Comparison of ENCODE assay signal across 9 cellular contexts in the genomic region with DNA sequence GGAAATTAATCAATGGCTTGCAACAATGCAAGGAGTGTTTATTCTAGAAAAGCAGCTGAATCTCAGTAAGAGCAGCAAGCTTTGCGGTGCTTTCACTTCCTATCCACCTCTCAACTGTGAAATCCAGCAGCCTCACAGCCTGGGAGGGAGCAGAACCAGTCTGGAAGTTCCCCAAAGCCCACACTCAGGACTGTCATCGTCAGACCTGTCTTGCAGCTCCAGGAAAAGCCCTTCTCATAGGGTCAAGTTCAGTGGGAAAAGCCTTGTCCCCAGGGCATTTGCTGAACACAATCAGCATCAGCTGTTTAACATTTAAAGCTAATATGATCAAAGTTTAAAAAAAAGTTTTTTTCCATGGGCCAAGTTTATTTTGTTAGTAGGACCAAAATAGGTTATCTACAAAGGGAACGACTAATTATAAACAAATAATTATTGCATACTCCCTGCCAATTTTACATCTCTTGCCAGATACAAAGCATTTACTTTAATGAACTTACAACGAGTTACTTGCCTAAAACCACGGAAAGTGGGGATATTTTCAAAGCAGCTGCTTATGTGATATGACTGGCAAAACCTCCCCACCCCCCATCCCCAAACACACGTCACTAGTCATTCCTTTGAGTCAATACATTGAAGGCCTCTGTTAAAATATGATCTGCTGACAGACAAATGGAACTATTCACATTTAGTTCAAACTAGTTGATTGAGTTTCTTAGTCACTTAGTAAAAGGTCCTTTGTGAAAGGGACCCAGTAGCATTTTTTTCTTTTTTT. TPM values are rescaled to one million over a fixed set of nuclear protein-coding genes. Genes with fewer than 3 reads are reported as not detected.
DNase-seq lines count a peak whose midpoint lies in the region; ATAC-seq and TF ChIP-seq lines count a peak whose summit lies in the region.
"Had no signal": no experiment of that assay in that cellular context is flagged by ENCODE, and none has a peak within 500 bp of the region (broad histone marks: within the 10 kb centered on the region; RNA-seq: fewer than 3 reads in every experiment).

No MANE protein-coding gene starts in this region.

- H3K4me3 ChIP-seq in psoas muscle, result no peak overlapping the region

- peak; percentile 67 for ATAC-seq in GM21390 (IDR thresholded peaks at IDR 0.05; ENCODE audit: unreplicated experiment)
- peak; percentile 60 for ATAC-seq in HG03135 (IDR thresholded peaks at IDR 0.05; ENCODE audit: unreplicated experiment)
- no peak for ATAC-seq in psoas muscle
- no peak for ATAC-seq in HG03196 (IDR thresholded peaks at IDR 0.05; ENCODE audit: unreplicated experiment)
- no peak for ATAC-seq in HG03139 (IDR thresholded peaks at IDR 0.05; ENCODE audit: unreplicated experiment)

- no peak overlapping the region for H3K4me3 Mint-ChIP-seq in chondrocyte (ENCODE audit: unreplicated experiment)

- TF ChIP-seq CTCF in chondrocyte (IDR thresholded peaks at IDR 0.05) (no peak), psoas muscle (IDR thresholded peaks at IDR 0.05) (no peak)

- H3K27me3 Mint-ChIP-seq in chondrocyte (ENCODE audit: low read depth), result no peaks in the 10 kb centered on the region

- no peak overlapping the region for H3K27ac ChIP-seq in psoas muscle

- H3K4me1 Mint-ChIP-seq in chondrocyte (ENCODE audit: low read depth), result peaks cover 11% of the 10 kb centered on the region

- no peaks in the 10 kb centered on the region for H3K36me3 Mint-ChIP-seq in chondrocyte (ENCODE audit: low read depth)

- DNase-seq in CD1c-positive myeloid dendritic cell (ENCODE audit: extremely low spot score), result peak; percentile 23
- DNase-seq in chondrocyte (ENCODE audit: low spot score), result no peak
- DNase-seq in psoas muscle, result no peak
- DNase-seq in stimulated activated CD4-positive, alpha-beta T cell treated with anti-CD3 and anti-CD28 coated beads, Interleukin-12 subunit alpha, Interleukin-12 subunit beta, amount 100 ng/mL, for 4 hours, result no peak
- DNase-seq: NCI-H1417 treated with DMSO at 0.1 percent for 48 hours had no signal

- no peaks in the 10 kb centered on the region for H3K4me1 ChIP-seq in psoas muscle

- H3K9me3 ChIP-seq in psoas muscle, result peaks cover 4% of the 10 kb centered on the region

- 40 to 50% (median 42%) methylated on average over 6 of the region's 6 CpGs for WGBS in psoas muscle, 3 donors

- H3K36me3 ChIP-seq in psoas muscle (ENCODE audit: insufficient read depth in 1 of 2, low read depth in 1 of 2), result no peaks in the 10 kb centered on the region

- peak overlapping the region; percentile 4 for H3K27ac Mint-ChIP-seq in chondrocyte (ENCODE audit: unreplicated experiment)

- intact Hi-C loops in psoas muscle (cut with DNase I), result no loop called here

- peaks cover 3% of the 10 kb centered on the region for H3K9me3 Mint-ChIP-seq in chondrocyte (ENCODE audit: low read depth)

- H3K27me3 ChIP-seq in psoas muscle (ENCODE audit: insufficient read depth in 3 of 3, low read length in 2 of 3), result no peaks in the 10 kb centered on the region

RNA-seq across cellular contexts. Expression of a gene that starts 36.8 kb away (rescaled TPM):
- total RNA-seq in chondrocyte, result 10.9 to 17.7 TPM (median 17.0 TPM) in 3 replicates
- 1 to 10 TPM; 1.1 to 1.5 (median 1.3) TPM for total RNA-seq in psoas muscle
- under 1 TPM; 0.22 to 1.00 (median 0.39) TPM for polyA plus RNA-seq in psoas muscle

Comparison
In these comparisons a context has a peak if more than half of its experiments do, and no peak if none do; other contexts are left out.
1. ATAC-seq: peak in GM21390 (single experiment) and HG03135 (single experiment); none in psoas muscle (0 of 4), HG03196 (single experiment) and HG03139 (single experiment).